32 cellular contexts compared by ENCODE assay signal in the genomic region with DNA sequence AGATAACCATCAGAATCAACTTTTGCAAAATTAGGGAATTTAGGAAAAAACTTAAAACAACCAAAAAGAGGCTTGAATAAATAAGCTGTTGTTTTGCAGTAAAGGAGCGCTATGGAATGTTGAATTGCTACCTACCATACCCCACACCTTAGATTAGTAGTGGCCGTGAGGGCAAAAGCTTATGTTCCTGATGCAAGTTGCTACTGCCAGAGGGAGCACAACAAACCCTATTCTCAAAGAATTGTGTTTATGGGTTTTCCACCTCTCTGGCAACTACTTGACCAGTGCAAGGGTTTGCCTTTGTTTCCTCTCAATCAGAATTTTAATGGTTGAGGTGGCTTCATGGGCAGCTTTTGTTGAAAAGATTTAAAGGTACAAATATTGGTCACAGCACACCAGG.
"Had no signal": no experiment of that assay in that cellular context is flagged by ENCODE, and none has a peak within 500 bp of the region (broad histone marks: within the 10 kb centered on the region; RNA-seq: fewer than 3 reads in every experiment).

No MANE protein-coding gene starts in this region.

- H3K4me1 Mint-ChIP-seq: naive thymus-derived CD4-positive, alpha-beta T cell; stimulated activated naive B cell treated with anti-CD40 and anti-IgM and Interleukin-4, amounts not matched to agents 10 μg/mL and 1 μg/mL and 100 μg/mL, for 72 hours had no signal

- H2AFZ ChIP-seq: hepatocyte had no signal

- H3K36me3 ChIP-seq: lower lobe of right lung, pancreas, prostate gland, stomach, thyroid gland, upper lobe of right lung had no signal

- H3K27ac Mint-ChIP-seq: naive thymus-derived CD4-positive, alpha-beta T cell; natural killer cell treated with Interleukin-12 subunit alpha and Interleukin-12 subunit beta and Interleukin-15 and Interleukin-18, amount 100 ng/mL, for 72 hours; stimulated activated naive B cell treated with anti-CD40 and anti-IgM and Interleukin-4, amounts not matched to agents 10 μg/mL and 1 μg/mL and 100 μg/mL, for 72 hours had no signal

- FAIRE-seq: keratinocyte, pancreas, urothelium cell line had no signal

- DNase-seq: kidney glomerular epithelial cell; left cardiac atrium; lower lobe of right lung; mammary epithelial cell; mesenchymal stem cell; midbrain; mucosa of descending colon; naive thymus-derived CD4-positive, alpha-beta T cell; nucleus accumbens; pancreas; posterior cingulate gyrus; retina; right cardiac atrium; stimulated activated CD4-positive, alpha-beta T cell treated with anti-CD3 and anti-CD28 coated beads, Interleukin-12 subunit alpha, Interleukin-12 subunit beta, amount 100 ng/mL, for 4 hours; stimulated activated CD4-positive, alpha-beta T cell treated with anti-CD3 and anti-CD28 coated beads, Interleukin-15, amount 100 ng/mL, for 24 hours; stimulated activated CD4-positive, alpha-beta T cell treated with anti-CD3 and anti-CD28 coated beads, Interleukin-2, amount 100 ng/mL, for 24 hours; stimulated activated CD4-positive, alpha-beta T cell treated with anti-CD3 and anti-CD28 coated beads, Interleukin-4, amount 100 ng/mL, for 1 hour; stimulated activated naive B cell treated with anti-CD40 and anti-IgM and Interleukin-4, amounts not matched to agents 10 μg/mL and 1 μg/mL and 100 μg/mL, for 72 hours; stimulated activated naive CD8-positive, alpha-beta T cell treated with anti-CD3 and anti-CD28 coated beads, Interleukin-15, Interleukin-2, amounts not matched to agents 100 U/mL and 50 U/mL, for 24 hours; stomach; testis; thyroid gland; trophoblast cell; upper lobe of right lung had no signal

- H3K4me1 ChIP-seq: lower lobe of right lung, pancreas, prostate gland, stomach, testis, thyroid gland, upper lobe of right lung had no signal

- H3K4me2 ChIP-seq: hepatocyte had no signal

- H3K9me3 ChIP-seq: lower lobe of right lung, mucosa of descending colon, pancreas, prostate gland, testis, thyroid gland, upper lobe of right lung had no signal

- H3K27me3 ChIP-seq: hepatocyte, pancreas, stomach, testis, thyroid gland, upper lobe of right lung had no signal

- H3K36me3 Mint-ChIP-seq: natural killer cell treated with Interleukin-12 subunit alpha and Interleukin-12 subunit beta and Interleukin-15 and Interleukin-18, amount 100 ng/mL, for 72 hours; stimulated activated naive B cell treated with anti-CD40 and anti-IgM and Interleukin-4, amounts not matched to agents 10 μg/mL and 1 μg/mL and 100 μg/mL, for 72 hours had no signal

- H3K79me2 ChIP-seq: hepatocyte had no signal

- ATAC-seq: left cardiac atrium; left lobe of liver; lower lobe of right lung; mucosa of descending colon; naive thymus-derived CD4-positive, alpha-beta T cell; natural killer cell treated with Interleukin-12 subunit alpha and Interleukin-12 subunit beta and Interleukin-15 and Interleukin-18, amount 100 ng/mL, for 72 hours; pancreas; right cardiac atrium; sciatic nerve; stimulated activated naive B cell treated with anti-CD40 and anti-IgM and Interleukin-4, amounts not matched to agents 10 μg/mL and 1 μg/mL and 100 μg/mL, for 72 hours; stimulated activated naive CD8-positive, alpha-beta T cell treated with anti-CD3 and anti-CD28 coated beads, Interleukin-15, Interleukin-2, amounts not matched to agents 100 U/mL and 50 U/mL, for 24 hours; upper lobe of right lung had no signal

- H3K27ac ChIP-seq: hepatocyte, lower lobe of right lung, pancreas, prostate gland, skin epidermis, stomach, testis, thyroid gland, upper lobe of right lung had no signal

- H3K27me3 Mint-ChIP-seq: naive thymus-derived CD4-positive, alpha-beta T cell; stimulated activated naive B cell treated with anti-CD40 and anti-IgM and Interleukin-4, amounts not matched to agents 10 μg/mL and 1 μg/mL and 100 μg/mL, for 72 hours had no signal

- H3K4me3 ChIP-seq: hepatocyte, lower lobe of right lung, mucosa of descending colon, pancreas, prostate gland, skin epidermis, stomach, testis, thyroid gland, upper lobe of right lung had no signal

- H3K4me3 Mint-ChIP-seq: naive thymus-derived CD4-positive, alpha-beta T cell; natural killer cell treated with Interleukin-12 subunit alpha and Interleukin-12 subunit beta and Interleukin-15 and Interleukin-18, amount 100 ng/mL, for 72 hours; stimulated activated naive B cell treated with anti-CD40 and anti-IgM and Interleukin-4, amounts not matched to agents 10 μg/mL and 1 μg/mL and 100 μg/mL, for 72 hours had no signal
